Comparison of ENCODE assay signal across 15 cellular contexts in genomic region chr13:112842343-112842856, GRCh38.
DNase-seq lines count a peak whose midpoint lies in the region; ATAC-seq, FAIRE-seq and TF ChIP-seq lines count a peak whose summit lies in the region.
"Had no signal": no experiment of that assay in that cellular context is flagged by ENCODE, and none has a peak within 500 bp of the region (broad histone marks: within the 10 kb centered on the region; RNA-seq: fewer than 3 reads in every experiment).

No MANE protein-coding gene starts in this region.

- H3K27ac Mint-ChIP-seq in stimulated activated effector memory CD8-positive, alpha-beta T cell treated with anti-CD3 and anti-CD28 coated beads, Interleukin-12 subunit alpha, Interleukin-12 subunit beta, amount 100 ng/mL, for 72 hours = no peak overlapping the region
- H3K27ac Mint-ChIP-seq: stimulated activated naive CD8-positive, alpha-beta T cell treated with anti-CD3 and anti-CD28 coated beads, Interleukin-15, Interleukin-2, amounts not matched to agents 100 ng/mL and 50 ng/mL, for 24 hours had no signal

- no peaks in the 10 kb centered on the region for H3K9me3 Mint-ChIP-seq in stimulated activated effector memory CD8-positive, alpha-beta T cell treated with anti-CD3 and anti-CD28 coated beads, Interleukin-12 subunit alpha, Interleukin-12 subunit beta, amount 100 ng/mL, for 72 hours
- H3K9me3 Mint-ChIP-seq: central memory CD8-positive, alpha-beta T cell; stimulated activated naive CD8-positive, alpha-beta T cell treated with anti-CD3 and anti-CD28 coated beads, Interleukin-15, Interleukin-2, amounts not matched to agents 100 ng/mL and 50 ng/mL, for 24 hours had no signal

- no peaks in the 10 kb centered on the region for H3K4me1 Mint-ChIP-seq in stimulated activated effector memory CD8-positive, alpha-beta T cell treated with anti-CD3 and anti-CD28 coated beads, Interleukin-12 subunit alpha, Interleukin-12 subunit beta, amount 100 ng/mL, for 72 hours
- H3K4me1 Mint-ChIP-seq: central memory CD8-positive, alpha-beta T cell had no signal

- H3K27me3 ChIP-seq in sigmoid colon = no peaks in the 10 kb centered on the region
- H3K27me3 ChIP-seq: Peyer's patch had no signal

- TF ChIP-seq POLR2A in sigmoid colon (IDR thresholded peaks at IDR 0.05) = no peak

- H3K4me3 ChIP-seq in cardiac fibroblast (replicated peaks in 1 of 2; ENCODE audit: low read depth in 2 of 2, low read length in 2 of 2) (peak overlapping the region in 1 of 2 donors; percentile 8), sigmoid colon (no peak overlapping the region)
- H3K4me3 ChIP-seq: Peyer's patch had no signal

- no peak overlapping the region for H3K4me3 Mint-ChIP-seq in stimulated activated effector memory CD8-positive, alpha-beta T cell treated with anti-CD3 and anti-CD28 coated beads, Interleukin-12 subunit alpha, Interleukin-12 subunit beta, amount 100 ng/mL, for 72 hours
- H3K4me3 Mint-ChIP-seq: central memory CD8-positive, alpha-beta T cell; stimulated activated naive CD8-positive, alpha-beta T cell treated with anti-CD3 and anti-CD28 coated beads, Interleukin-15, Interleukin-2, amounts not matched to agents 100 ng/mL and 50 ng/mL, for 24 hours had no signal

- H3K27ac ChIP-seq in sigmoid colon = peak overlapping the region; percentile 17 to 54 (median 42)
- H3K27ac ChIP-seq: Peyer's patch, VCaP had no signal

- intact Hi-C loops in sigmoid colon (cut with DNase I) = loop anchor here (10.0 kb wide), 1 partner anchor 128 kb away; no protein-coding TSS in a partner anchor

- peaks cover 0 to 11% (median 4%) of the 10 kb centered on the region in 4 donors for H3K36me3 ChIP-seq in sigmoid colon

- FAIRE-seq in GM19239 (lab: Jason Lieb, UNC) = no peak

- TF ChIP-seq CTCF in cardiac fibroblast (IDR thresholded peaks at IDR 0.05; ENCODE audit: low read depth, low read length) (no peak), sigmoid colon (IDR thresholded peaks at IDR 0.05) (no peak)

- H3K9me3 ChIP-seq in sigmoid colon = no peaks in the 10 kb centered on the region
- H3K9me3 ChIP-seq: Peyer's patch had no signal

- peaks cover 0 to 20% (median 14%) of the 10 kb centered on the region in 4 donors for H3K4me1 ChIP-seq in sigmoid colon
- H3K4me1 ChIP-seq: Peyer's patch had no signal

- DNase-seq in GM19239 (ENCODE audit: insufficient read length, low spot score) (peak; percentile 18), cardiac fibroblast (ENCODE audit: low read depth in 2 of 2) (peak; percentile 29 to 72), iris pigment epithelial cell (ENCODE audit: low read depth) (peak; percentile 6), sigmoid colon (no peak), NCI-H2227 treated with DMSO at 0.1 percent for 48 hours (lab: John Stamatoyannopoulos, UW) (no peak)
- no peak for DNase-seq in stimulated activated effector memory CD8-positive, alpha-beta T cell treated with anti-CD3 and anti-CD28 coated beads, Interleukin-12 subunit alpha, Interleukin-12 subunit beta, amount 100 ng/mL, for 72 hours (ENCODE audit: low spot score in 2 of 2)
- DNase-seq: activated T-cell treated with anti-CD3 and anti-CD28 coated beads, Interleukin-2, amount 50 U/mL, for 48 hours; HCEC 1CT; NCI-H2171 treated with DMSO at 0.1 percent for 48 hours had no signal

- ATAC-seq in stimulated activated effector memory CD8-positive, alpha-beta T cell treated with anti-CD3 and anti-CD28 coated beads, Interleukin-12 subunit alpha, Interleukin-12 subunit beta, amount 100 ng/mL, for 72 hours = no peak
- no peak for ATAC-seq in GM19035 (IDR thresholded peaks at IDR 0.05; ENCODE audit: unreplicated experiment)
- ATAC-seq in HG03469 (IDR thresholded peaks at IDR 0.05; ENCODE audit: unreplicated experiment) = no peak

- peaks cover 14% of the 10 kb centered on the region for H3K36me3 Mint-ChIP-seq in stimulated activated effector memory CD8-positive, alpha-beta T cell treated with anti-CD3 and anti-CD28 coated beads, Interleukin-12 subunit alpha, Interleukin-12 subunit beta, amount 100 ng/mL, for 72 hours

- WGBS in sigmoid colon, 2 donors = 82 to 92% methylated on average over 14 of the region's 14 CpGs

- TF ChIP-seq EP300 in sigmoid colon (IDR thresholded peaks at IDR 0.05) = no peak

Comparison
In these comparisons a context has a peak if more than half of its experiments do, and no peak if none do; other contexts are left out.
1. DNase-seq: peak in GM19239 (single experiment), cardiac fibroblast (2 of 2) and iris pigment epithelial cell (single experiment); none in sigmoid colon (single experiment), stimulated activated effector memory CD8-positive, alpha-beta T cell treated with anti-CD3 and anti-CD28 coated beads, Interleukin-12 subunit alpha, Interleukin-12 subunit beta, amount 100 ng/mL, for 72 hours (0 of 2) and NCI-H2227 treated with DMSO at 0.1 percent for 48 hours (single experiment).